1 cellular context compared by ENCODE assay signal in genomic region chr6:2952557-2953095, GRCh38.
TF ChIP-seq lines count a peak whose summit lies in the region.

No MANE protein-coding gene starts in this region.

TF ChIP-seq in HepG2, 621 proteins besides CTCF, POLR2A, EP300 and RAD21 (continues in another document):
- TF ChIP-seq ZNF614 (CRISPR knock-in tag; IDR thresholded peaks at IDR 0.05; ENCODE audit: borderline replicate concordance), result peak; percentile 75; the same call in 1 of the 2 replicates
- TF ChIP-seq ZNF674 (CRISPR knock-in tag; IDR thresholded peaks at IDR 0.05; ENCODE audit: low read depth), result no peak
- TF ChIP-seq HES4 (CRISPR knock-in tag; IDR thresholded peaks at IDR 0.05; ENCODE audit: borderline replicate concordance), result no peak
- TF ChIP-seq ZNF709 (CRISPR knock-in tag; IDR thresholded peaks at IDR 0.05), result no peak
- no peak for TF ChIP-seq ARID3A (IDR thresholded peaks at IDR 0.05; ENCODE audit: low read depth, low read length)
- TF ChIP-seq ZNF687 (CRISPR knock-in tag; IDR thresholded peaks at IDR 0.05), result peak; percentile 96
- no peak for TF ChIP-seq ZNF30 (CRISPR knock-in tag; IDR thresholded peaks at IDR 0.05)
- peak; percentile 78; the same call in 1 of the 2 replicates for TF ChIP-seq NRL (CRISPR knock-in tag; IDR thresholded peaks at IDR 0.05; ENCODE audit: borderline replicate concordance)
- TF ChIP-seq LRRFIP1 (CRISPR knock-in tag; conservative IDR thresholded peaks at IDR 0.05), result no peak
- TF ChIP-seq HINFP (CRISPR knock-in tag; IDR thresholded peaks at IDR 0.05; ENCODE audit: low read depth), result 0 out of 2 replicates have a peak, but pooled peaks have one; percentile 72
- TF ChIP-seq SRY (CRISPR knock-in tag; IDR thresholded peaks at IDR 0.05), result no peak
- TF ChIP-seq CENPBD1 (CRISPR knock-in tag; IDR thresholded peaks at IDR 0.05; ENCODE audit: borderline replicate concordance, low read depth), result no peak
- TF ChIP-seq RXRA (CRISPR knock-in tag; IDR thresholded peaks at IDR 0.05), result peak; percentile 66
- peak; percentile 59; the same call in 1 of the 2 replicates for TF ChIP-seq THAP9 (CRISPR knock-in tag; IDR thresholded peaks at IDR 0.05; ENCODE audit: borderline replicate concordance)
- TF ChIP-seq GRHL1 (CRISPR knock-in tag; conservative IDR thresholded peaks at IDR 0.05), result no peak
- TF ChIP-seq ZBTB39 (CRISPR knock-in tag; IDR thresholded peaks at IDR 0.05), result no peak
- no peak for TF ChIP-seq MIXL1 (CRISPR knock-in tag; IDR thresholded peaks at IDR 0.05)
- no peak for TF ChIP-seq ZXDC (CRISPR knock-in tag; IDR thresholded peaks at IDR 0.05)
- TF ChIP-seq ZEB1 (IDR thresholded peaks at IDR 0.05; ENCODE audit: insufficient replicate concordance, low read depth), result no peak
- TF ChIP-seq TFDP2 (CRISPR knock-in tag; IDR thresholded peaks at IDR 0.05), result peak; percentile 72
- peak; percentile 86 for TF ChIP-seq ERF (CRISPR knock-in tag; IDR thresholded peaks at IDR 0.05)
- TF ChIP-seq MED13 (CRISPR knock-in tag; IDR thresholded peaks at IDR 0.05), result no peak; the same call in 1 of the 2 replicates
- 0 out of 2 replicates have a peak, but pooled peaks have one; percentile 21 for TF ChIP-seq ZNF121 (CRISPR knock-in tag; IDR thresholded peaks at IDR 0.05)
- no peak for TF ChIP-seq ZNF253 (CRISPR knock-in tag; IDR thresholded peaks at IDR 0.05; ENCODE audit: borderline replicate concordance)
- no peak; the same call in 1 of the 2 replicates for TF ChIP-seq ESRRA (CRISPR knock-in tag; IDR thresholded peaks at IDR 0.05; ENCODE audit: low read depth)
- TF ChIP-seq TOPORS (CRISPR knock-in tag; IDR thresholded peaks at IDR 0.05), result peak; percentile 36; the same call in 1 of the 2 replicates
- 0 out of 2 replicates have a peak, but pooled peaks have one; percentile 54 for TF ChIP-seq ARNTL (CRISPR knock-in tag; IDR thresholded peaks at IDR 0.05)
- TF ChIP-seq SOX13 (IDR thresholded peaks at IDR 0.05), result no peak
- peak in 1 of 2 experiments; percentile 49; a peak in 1 of 4 replicates for TF ChIP-seq SOX13 (CRISPR knock-in tag; conservative IDR thresholded peaks at IDR 0.05 in 1 of 2, IDR thresholded peaks at IDR 0.05 in 1 of 2)
- TF ChIP-seq MXD4 (CRISPR knock-in tag; IDR thresholded peaks at IDR 0.05), result peak; percentile 59; the same call in 1 of the 2 replicates
- TF ChIP-seq ZNF296 (CRISPR knock-in tag; conservative IDR thresholded peaks at IDR 0.05), result no peak
- no peak for TF ChIP-seq MTA3 (CRISPR knock-in tag; IDR thresholded peaks at IDR 0.05)
- 0 out of 2 replicates have a peak, but pooled peaks have one; percentile 19 for TF ChIP-seq ZNF441 (CRISPR knock-in tag; IDR thresholded peaks at IDR 0.05; ENCODE audit: borderline replicate concordance)
- TF ChIP-seq REPIN1 (CRISPR knock-in tag; IDR thresholded peaks at IDR 0.05; ENCODE audit: borderline replicate concordance, low read depth), result peak; percentile 46; the same call in 1 of the 2 replicates
- peak; percentile 86 for TF ChIP-seq HOXA3 (CRISPR knock-in tag; IDR thresholded peaks at IDR 0.05)
